8 cellular contexts compared by ENCODE assay signal in genomic region chr1:27154469-27154990, GRCh38. TPM values are rescaled to one million over a fixed set of nuclear protein-coding genes. Genes with fewer than 3 reads are reported as not detected.
DNase-seq lines count a peak whose midpoint lies in the region; ATAC-seq and TF ChIP-seq lines count a peak whose summit lies in the region.

No MANE protein-coding gene starts in this region.

- ATAC-seq in T-cell (replicated peaks in 1 of 4) (peak in 3 of 4 experiments; percentile 9 to 17 (median 16)), left colon (no peak), HG02798 (IDR thresholded peaks at IDR 0.05; ENCODE audit: poor library complexity, unreplicated experiment) (no peak)

- H3K36me3 ChIP-seq in GM23248 (ENCODE audit: low read depth) (no peaks in the 10 kb centered on the region), skeletal muscle satellite cell (ENCODE audit: insufficient read depth, low read length) (no peaks in the 10 kb centered on the region)

- H3K4me1 ChIP-seq in GM23248 (ENCODE audit: insufficient read depth) (peaks cover 26% of the 10 kb centered on the region), skeletal muscle satellite cell (ENCODE audit: control insufficient read depth, insufficient read depth, low read length) (peaks cover 32% of the 10 kb centered on the region)

- H3K4me2 ChIP-seq in GM23248 (ENCODE audit: unreplicated experiment) (peak overlapping the region; percentile 99), skeletal muscle satellite cell (ENCODE audit: low read length) (peak overlapping the region; percentile 94)

- DNase-seq in GM23248 (peak; percentile 26), T-cell (peak in 1 of 34 experiments; percentile 19), glutamatergic neuron (no peak), DMS79 treated with DMSO at 0.1 percent for 48 hours (lab: John Stamatoyannopoulos, UW) (no peak), left colon (no peak), NCI-H446 treated with DMSO at 0.1 percent for 48 hours (lab: John Stamatoyannopoulos, UW) (no peak)

- peaks cover 53% of the 10 kb centered on the region for H3K79me2 ChIP-seq in GM23248 (ENCODE audit: insufficient read depth)

- H3K27me3 ChIP-seq in GM23248 (replicated peaks; ENCODE audit: insufficient read depth) (no peaks in the 10 kb centered on the region), skeletal muscle satellite cell (ENCODE audit: control insufficient read depth, insufficient read depth, low read length) (no peaks in the 10 kb centered on the region)

- H2AFZ ChIP-seq in GM23248, result peak overlapping the region; percentile 47

- H3K27me3 Mint-ChIP-seq in T-cell, result no peaks in the 10 kb centered on the region
- H3K27me3 Mint-ChIP-seq in glutamatergic neuron (ENCODE audit: unreplicated experiment), result peaks cover 5% of the 10 kb centered on the region

- in situ Hi-C loops in GM23248 (cut with MboI), result no loop called here

- peak overlapping the region; percentile 89 for H3K27ac ChIP-seq in GM23248

- no peaks in the 10 kb centered on the region for H3K9me3 Mint-ChIP-seq in T-cell
- H3K9me3 Mint-ChIP-seq in glutamatergic neuron (ENCODE audit: unreplicated experiment), result peaks cover 8% of the 10 kb centered on the region

- no peaks in the 10 kb centered on the region for H4K20me1 ChIP-seq in GM23248 (ENCODE audit: insufficient read depth)

- intact Hi-C loops in left colon (cut with DNase I, micrococcal nuclease), result loop anchor here in 1 of 2 donors (10.0 kb wide), 1 partner anchor 50 kb away; no protein-coding TSS in a partner anchor

- H3K9ac ChIP-seq in GM23248 (peak overlapping the region; percentile 93), skeletal muscle satellite cell (ENCODE audit: low read depth, low read length) (peak overlapping the region; percentile 95)

- H3K4me3 ChIP-seq in GM23248, result peak overlapping the region; percentile 94
- peak overlapping the region; percentile 89 for H3K4me3 ChIP-seq in skeletal muscle satellite cell (ENCODE audit: low read length)

- 2 to 4% methylated on average over 5 to 19 of the region's 20 CpGs for WGBS in GM23248 (ENCODE audit: low coverage in 1 of 2, low lambda C conversion rate in 2 of 2, missing lambda C conversion rate in 2 of 2), 2 experiments

- CTCF ChIA-PET in T-cell (lab: Charles Lee), result interaction anchor here (0.5 to 2.9 kb wide), 13 partner anchors 10 to 644 kb away, joined by 3 to 17 read pairs (median 4); no protein-coding TSS in a partner anchor

- peaks cover 5% of the 10 kb centered on the region; the same call in 1 of the 2 replicates for H3F3A ChIP-seq in GM23248 (ENCODE audit: insufficient read depth)

- H3K9me3 ChIP-seq in GM23248 (ENCODE audit: low read depth), result no peaks in the 10 kb centered on the region
- H3K9me3 ChIP-seq in skeletal muscle satellite cell (replicated peaks; ENCODE audit: low read length), result no peaks in the 10 kb centered on the region

- H3K4me1 Mint-ChIP-seq in T-cell, result peaks cover 55 to 58% (median 56%) of the 10 kb centered on the region in 3 donors
- H3K4me1 Mint-ChIP-seq in glutamatergic neuron (ENCODE audit: low read depth, unreplicated experiment), result peaks cover 18% of the 10 kb centered on the region

- TF ChIP-seq CTCF in glutamatergic neuron (IDR thresholded peaks at IDR 0.05; ENCODE audit: partially characterized antibody, unreplicated experiment), result no peak

- H3K4me3 Mint-ChIP-seq in T-cell (peak overlapping the region; percentile 84 to 93 (median 86)), glutamatergic neuron (ENCODE audit: unreplicated experiment) (peak overlapping the region; percentile 98)

- no peaks in the 10 kb centered on the region for H3K9me2 ChIP-seq in GM23248 (ENCODE audit: insufficient read depth)

- H3K27ac Mint-ChIP-seq in T-cell (peak overlapping the region; percentile 82 to 85), glutamatergic neuron (ENCODE audit: unreplicated experiment) (peak overlapping the region; percentile 71)

- POLR2A ChIA-PET in T-cell (lab: Charles Lee), result interaction anchor here (0.6 to 2.4 kb wide), 15 partner anchors 10 to 908 kb away, joined by 3 to 23 read pairs (median 5); partner anchors contain the start of gene FAM76A (in 1 of the 2)

- H3K36me3 Mint-ChIP-seq in T-cell (no peaks in the 10 kb centered on the region), glutamatergic neuron (ENCODE audit: unreplicated experiment) (no peaks in the 10 kb centered on the region)

RNA-seq across cellular contexts. Expression of gene SLC9A1, which starts 0.4 kb away (rescaled TPM):
- total RNA-seq in GM23248 (2014; rRNA removed; shearing (Covaris generic)), result 8.5 and 12.9 TPM in 2 replicates
- 20.0 and 23.7 TPM in 2 replicates for polyA plus RNA-seq in GM23248 (2016; fragmentation: Nextera tagmentation; extraction: Ambion mirVana)
- total RNA-seq in T-cell, result 10 to 100 TPM; 14.6 to 24.4 (median 18.5) TPM
- total RNA-seq in glutamatergic neuron (ENCODE audit: unreplicated experiment), result 16.7 TPM
- 5.3 and 5.7 TPM in 2 replicates for total RNA-seq in skeletal muscle satellite cell (2012; rRNA removed)
- total RNA-seq in left colon, result 100 to 1,000 TPM; 122 to 131 TPM

Comparison
In these comparisons a context has a peak if more than half of its experiments do, and no peak if none do; other contexts are left out.
1. ATAC-seq: peak in T-cell (3 of 4); none in left colon (single experiment) and HG02798 (single experiment).